ENCODE assay signal across 19 cellular contexts in genomic region chr4:146051724-146052396, GRCh38.
DNase-seq lines count a peak whose midpoint lies in the region; ATAC-seq and TF ChIP-seq lines count a peak whose summit lies in the region.
"Had no signal": no experiment of that assay in that cellular context is flagged by ENCODE, and none has a peak within 500 bp of the region (broad histone marks: within the 10 kb centered on the region; RNA-seq: fewer than 3 reads in every experiment).

No MANE protein-coding gene starts in this region.

- H3K27ac Mint-ChIP-seq in mesothelial cell of epicardium, result no peak overlapping the region
- H3K27ac Mint-ChIP-seq: CD4-positive, alpha-beta memory T cell; stimulated activated effector memory CD8-positive, alpha-beta T cell treated with anti-CD3 and anti-CD28 coated beads, Interleukin-12 subunit alpha, Interleukin-12 subunit beta, amount 100 ng/mL, for 72 hours; T-cell had no signal

- H3K4me3 Mint-ChIP-seq in mesothelial cell of epicardium, result no peak overlapping the region
- H3K4me3 Mint-ChIP-seq: CD4-positive, alpha-beta memory T cell; stimulated activated effector memory CD8-positive, alpha-beta T cell treated with anti-CD3 and anti-CD28 coated beads, Interleukin-12 subunit alpha, Interleukin-12 subunit beta, amount 100 ng/mL, for 72 hours; T-cell had no signal

- peaks cover 14% of the 10 kb centered on the region for H3K9me3 Mint-ChIP-seq in mesothelial cell of epicardium
- H3K9me3 Mint-ChIP-seq: stimulated activated effector memory CD8-positive, alpha-beta T cell treated with anti-CD3 and anti-CD28 coated beads, Interleukin-12 subunit alpha, Interleukin-12 subunit beta, amount 100 ng/mL, for 72 hours had no signal

- 66% methylated on average over 3 of the region's 3 CpGs for WGBS in right lobe of liver (ENCODE audit: insufficient coverage, low coverage, low lambda C conversion rate, missing lambda C conversion rate)

- peaks cover 9% of the 10 kb centered on the region for H3K4me1 Mint-ChIP-seq in mesothelial cell of epicardium
- H3K4me1 Mint-ChIP-seq: CD4-positive, alpha-beta memory T cell; stimulated activated effector memory CD8-positive, alpha-beta T cell treated with anti-CD3 and anti-CD28 coated beads, Interleukin-12 subunit alpha, Interleukin-12 subunit beta, amount 100 ng/mL, for 72 hours had no signal

- H3K27ac ChIP-seq in SK-N-MC (peak overlapping the region; percentile 83), right lobe of liver (no peak overlapping the region)
- H3K27ac ChIP-seq: vagina had no signal

- DNase-seq in GM03348 (ENCODE audit: low spot score), result peak; percentile 54
- DNase-seq in SK-N-MC (ENCODE audit: low read depth, low spot score), result peak; percentile 66
- peak; percentile 90 for DNase-seq in fibroblast of peridontal ligament (ENCODE audit: extremely low read depth)
- DNase-seq in right lobe of liver, result no peak
- DNase-seq in mesothelial cell of epicardium (ENCODE audit: low spot score in 2 of 2, unreplicated experiment in 2 of 2), result no peak
- DNase-seq in NCI-H345 treated with DMSO at 0.1 percent for 48 hours (lab: John Stamatoyannopoulos, UW; ENCODE audit: unreplicated experiment), result no peak
- DNase-seq: activated CD4-positive, alpha-beta T cell treated with anti-CD3 and anti-CD28 coated beads for 4 hours; activated T-cell treated with anti-CD3 and anti-CD28 coated beads, Interleukin-2, amount 50 U/mL, for 48 hours; amygdala; CD4-positive, alpha-beta memory T cell; GDM1; NCI-H1048; NCI-H345; stimulated activated CD4-positive, alpha-beta T cell treated with anti-CD3 and anti-CD28 coated beads, Interleukin-4, amount 100 ng/mL, for 24 hours; T-cell had no signal

- no peak for TF ChIP-seq CTCF in right lobe of liver (IDR thresholded peaks at IDR 0.05)
- TF ChIP-seq CTCF in mesothelial cell of epicardium (IDR thresholded peaks at IDR 0.05; ENCODE audit: unreplicated experiment), result no peak

- H3K9me3 ChIP-seq in SK-N-MC (ENCODE audit: low read depth, low read length) (no peaks in the 10 kb centered on the region), skeletal muscle satellite cell (replicated peaks; ENCODE audit: low read length) (no peaks in the 10 kb centered on the region), right lobe of liver (no peaks in the 10 kb centered on the region)
- H3K9me3 ChIP-seq: vagina had no signal

- H3K36me3 ChIP-seq in SK-N-MC (ENCODE audit: insufficient read depth, low read length), result no peaks in the 10 kb centered on the region
- no peaks in the 10 kb centered on the region for H3K36me3 ChIP-seq in skeletal muscle satellite cell (ENCODE audit: insufficient read depth, low read length)
- no peaks in the 10 kb centered on the region for H3K36me3 ChIP-seq in right lobe of liver
- H3K36me3 ChIP-seq: vagina had no signal

- H3K27me3 ChIP-seq in skeletal muscle satellite cell (ENCODE audit: control insufficient read depth, insufficient read depth, low read length) (no peaks in the 10 kb centered on the region), right lobe of liver (no peaks in the 10 kb centered on the region)
- H3K27me3 ChIP-seq: vagina had no signal

- peak overlapping the region; percentile 0 for H3K9ac ChIP-seq in SK-N-MC (ENCODE audit: insufficient read length)
- H3K9ac ChIP-seq in skeletal muscle satellite cell (ENCODE audit: low read depth, low read length), result no peak overlapping the region

- H3K4me3 ChIP-seq in SK-N-MC, result peak overlapping the region; percentile 43
- H3K4me3 ChIP-seq in skeletal muscle satellite cell (ENCODE audit: low read length), result no peak overlapping the region
- no peak overlapping the region for H3K4me3 ChIP-seq in right lobe of liver
- H3K4me3 ChIP-seq: vagina had no signal

- TF ChIP-seq POLR2A in right lobe of liver (IDR thresholded peaks at IDR 0.05), result no peak

- peaks cover 19% of the 10 kb centered on the region for H3K4me1 ChIP-seq in skeletal muscle satellite cell (ENCODE audit: control insufficient read depth, insufficient read depth, low read length)
- H3K4me1 ChIP-seq in right lobe of liver, result no peaks in the 10 kb centered on the region
- H3K4me1 ChIP-seq: vagina had no signal

- peaks cover 5% of the 10 kb centered on the region for H3K27me3 Mint-ChIP-seq in mesothelial cell of epicardium (ENCODE audit: low read depth)

- no peaks in the 10 kb centered on the region for H3K36me3 Mint-ChIP-seq in mesothelial cell of epicardium
- H3K36me3 Mint-ChIP-seq: stimulated activated effector memory CD8-positive, alpha-beta T cell treated with anti-CD3 and anti-CD28 coated beads, Interleukin-12 subunit alpha, Interleukin-12 subunit beta, amount 100 ng/mL, for 72 hours; T-cell had no signal

- ATAC-seq in HG03460 (IDR thresholded peaks at IDR 0.05; ENCODE audit: unreplicated experiment), result no peak
- ATAC-seq in right lobe of liver, result no peak
- ATAC-seq: stimulated activated effector memory CD8-positive, alpha-beta T cell treated with anti-CD3 and anti-CD28 coated beads, Interleukin-12 subunit alpha, Interleukin-12 subunit beta, amount 100 ng/mL, for 72 hours; T-cell had no signal

- intact Hi-C loops in right lobe of liver (cut with DNase I), result no loop called here

- H3K4me2 ChIP-seq in skeletal muscle satellite cell (ENCODE audit: low read length), result peak overlapping the region; percentile 56

Comparison
In these comparisons a context has a peak if more than half of its experiments do, and no peak if none do; other contexts are left out.
1. DNase-seq: peak in GM03348 (single experiment), SK-N-MC (single experiment) and fibroblast of peridontal ligament (single experiment); none in right lobe of liver (0 of 3), mesothelial cell of epicardium (0 of 2) and NCI-H345 treated with DMSO at 0.1 percent for 48 hours (single experiment).